Comparison of ENCODE assay signal across 8 cellular contexts in genomic region chr2:112137516-112138142, GRCh38. TPM values are rescaled to one million over a fixed set of nuclear protein-coding genes. Genes with fewer than 3 reads are reported as not detected.
DNase-seq lines count a peak whose midpoint lies in the region; ATAC-seq, FAIRE-seq and TF ChIP-seq lines count a peak whose summit lies in the region.

No MANE protein-coding gene starts in this region.

- POLR2A ChIA-PET in BJ (lab: Charles Lee): interaction anchor here (1.2 kb wide), 1 partner anchor 16 kb away, joined by 3 read pairs; no protein-coding TSS in a partner anchor

- no peak overlapping the region for H3K27ac ChIP-seq in subcutaneous abdominal adipose tissue (ENCODE audit: low read depth, low read length)

- peak overlapping the region in 3 of 5 donors; percentile 11 to 54 (median 51) for H3K9ac ChIP-seq in subcutaneous abdominal adipose tissue (ENCODE audit: low read length in 5 of 5)

- DNase-seq in BJ (ENCODE audit: low read depth) (no peak), HTR-8/SVneo (ENCODE audit: insufficient read length, low spot score) (no peak), astrocyte of the cerebellum (ENCODE audit: low read depth) (no peak), kidney tubule cell (ENCODE audit: low spot score) (peak; percentile 52), NCI-H2029 treated with DMSO at 0.1 percent for 48 hours (lab: John Stamatoyannopoulos, UW) (no peak), middle frontal gyrus (ENCODE audit: extremely low spot score, low spot score) (no peak)

- CTCF ChIA-PET in BJ (lab: Yijun Ruan, JAX): interaction anchor here (0.6 to 1.2 kb wide), 3 partner anchors 16 to 518 kb away, joined by 3 read pairs; no protein-coding TSS in a partner anchor

- H3K4me1 ChIP-seq in subcutaneous abdominal adipose tissue (ENCODE audit: control insufficient read depth in 5 of 5, insufficient read depth in 5 of 5, low read length in 5 of 5): peaks cover 4 to 15% (median 9%) of the 10 kb centered on the region in 5 donors

- no peak for TF ChIP-seq CTCF in BJ (IDR thresholded peaks at IDR 0.05; ENCODE audit: insufficient read depth, low read depth, low read length)
- no peak for TF ChIP-seq CTCF in astrocyte of the cerebellum (IDR thresholded peaks at IDR 0.05; ENCODE audit: low read depth, low read length, missing control alignments)

- in situ Hi-C loops in astrocyte of the cerebellum (cut with HindIII; ENCODE audit: low sequenced_read_pairs): no loop called here

- FAIRE-seq in HTR-8/SVneo (lab: Jason Lieb, UNC): peak; percentile 63

- peak overlapping the region; percentile 48 for H3K4me3 ChIP-seq in BJ (ENCODE audit: low read depth, low read length)
- peak overlapping the region; percentile 43 for H3K4me3 ChIP-seq in astrocyte of the cerebellum (ENCODE audit: low read depth, low read length)
- peak overlapping the region; percentile 57 to 73 (median 67) for H3K4me3 ChIP-seq in subcutaneous abdominal adipose tissue (ENCODE audit: low read depth in 1 of 5, low read length in 5 of 5)

- no peak for ATAC-seq in GM19324 (IDR thresholded peaks at IDR 0.05; ENCODE audit: low FRiP score, unreplicated experiment)

- H3K27me3 ChIP-seq in BJ (ENCODE audit: control insufficient read depth, insufficient read depth, low read length) (no peaks in the 10 kb centered on the region), subcutaneous abdominal adipose tissue (ENCODE audit: control insufficient read depth in 5 of 5, insufficient read depth in 4 of 5, low read length in 5 of 5) (peaks cover 0 to 8% (median 3%) of the 10 kb centered on the region in 5 donors)

- H3K9me3 ChIP-seq in subcutaneous abdominal adipose tissue (ENCODE audit: control insufficient read depth in 5 of 5, low read length in 5 of 5): peaks cover 0 to 7% (median 3%) of the 10 kb centered on the region in 5 donors

- no peaks in the 10 kb centered on the region for H3K36me3 ChIP-seq in BJ (ENCODE audit: control insufficient read depth, insufficient read depth, low read length)
- no peaks in the 10 kb centered on the region for H3K36me3 ChIP-seq in subcutaneous abdominal adipose tissue (ENCODE audit: control insufficient read depth in 5 of 5, insufficient read depth in 5 of 5, low read length in 5 of 5)

RNA-seq across cellular contexts. Expression of gene FBLN7, which starts 0.6 kb away (rescaled TPM):
- polyA plus RNA-seq in BJ (2011; rRNA removed): 1.6 and 3.7 TPM in 2 replicates
- polyA minus RNA-seq in BJ (2011; rRNA and poly(A)+ RNA removed): 1.1 and 1.6 TPM in 2 replicates
